ENCODE assay signal across 21 cellular contexts in genomic region chr9:74373348-74373747, GRCh38.
A peak's percentile ranks its signal among the peaks of the same experiment; 100 is the strongest.
DNase-seq lines count a peak whose midpoint lies in the region; ATAC-seq and TF ChIP-seq lines count a peak whose summit lies in the region.
"Had no signal": no experiment of that assay in that cellular context is flagged by ENCODE, and none has a peak within 500 bp of the region (broad histone marks: within the 10 kb centered on the region; RNA-seq: fewer than 3 reads in every experiment).

No MANE protein-coding gene starts in this region.

- H3K36me3 ChIP-seq in DND-41 (ENCODE audit: insufficient read depth, low read length) (no peaks in the 10 kb centered on the region), heart left ventricle (no peaks in the 10 kb centered on the region)
- H3K36me3 ChIP-seq: BLaER1 treated with 17β-estradiol and CSF1 and Interleukin-3, amounts not matched to agents 10 nM and 100 nM had no signal

- H3K18ac ChIP-seq in H9 (ENCODE audit: insufficient read length, low read depth, low read length) = no peak overlapping the region

- no peak overlapping the region for H2BK12ac ChIP-seq in H9 (ENCODE audit: insufficient read length, low read depth, low read length)

- no peak overlapping the region for H2BK5ac ChIP-seq in H9 (ENCODE audit: insufficient read length, low read length)

- intact Hi-C loops in heart left ventricle (cut with DNase I) = loop anchor here in 1 of 10 donors (10.0 kb wide), 1 partner anchor 59 kb away; no protein-coding TSS in a partner anchor

- no peak overlapping the region for H3K14ac ChIP-seq in H9 (ENCODE audit: insufficient read depth, low read length)

- H3K4me3 ChIP-seq in DND-41 (ENCODE audit: low read depth in 1 of 2, low read length in 2 of 2) (no peak overlapping the region), heart left ventricle (no peak overlapping the region)
- H3K4me3 ChIP-seq: BLaER1 treated with 17β-estradiol and CSF1 and Interleukin-3, amounts not matched to agents 10 nM and 100 nM; GM12878 had no signal

- H3K27ac ChIP-seq in DND-41 (ENCODE audit: low read length) (peak overlapping the region; percentile 34; the same call in 1 of the 2 replicates), H9 (ENCODE audit: insufficient read length, low read depth, low read length) (no peak overlapping the region), heart left ventricle (no peak overlapping the region)
- H3K27ac ChIP-seq: 22Rv1; BLaER1 treated with 17β-estradiol and CSF1 and Interleukin-3, amounts not matched to agents 10 nM and 100 nM; C4-2B had no signal

- H3K4ac ChIP-seq in H9 (ENCODE audit: low read depth, low read length) = no peak overlapping the region

- no peaks in the 10 kb centered on the region for H3K23me2 ChIP-seq in H9 (ENCODE audit: insufficient read length, low read depth, low read length, poor library complexity, severe bottlenecking)

- no peak overlapping the region for H2AK5ac ChIP-seq in H9 (ENCODE audit: insufficient read length, low read length)

- no peak for DNase-seq in DND-41
- DNase-seq in H9 = no peak
- DNase-seq in WTC11 (ENCODE audit: low spot score) = no peak
- no peak for DNase-seq in nephron progenitor cell
- no peak for DNase-seq in NCI-H446 (lab: John Stamatoyannopoulos, UW)
- no peak for DNase-seq in AML-193 (lab: John Stamatoyannopoulos, UW)
- DNase-seq in NCI-H2227 treated with DMSO at 0.1 percent for 48 hours (lab: John Stamatoyannopoulos, UW) = no peak
- DNase-seq in heart left ventricle = no peak
- DNase-seq: ACHN; Caco-2; Calu3; CD4-positive, alpha-beta T cell; CD8-positive, alpha-beta T cell; DMS79 treated with DMSO at 0.1 percent for 48 hours; EL; GDM1 had no signal

- no peaks in the 10 kb centered on the region for H3K27me3 ChIP-seq in DND-41 (ENCODE audit: insufficient read depth, low read length, poor library complexity)
- H3K27me3 ChIP-seq in H9 (ENCODE audit: insufficient read depth, low read length) = no peaks in the 10 kb centered on the region
- H3K27me3 ChIP-seq in heart left ventricle = no peaks in the 10 kb centered on the region
- H3K27me3 ChIP-seq: BLaER1 treated with 17β-estradiol and CSF1 and Interleukin-3, amounts not matched to agents 10 nM and 100 nM had no signal

- ATAC-seq in DND-41 (ENCODE audit: insufficient read depth, low read depth) (peak; percentile 72), WTC11 (peak; percentile 48; the same call in 1 of the 2 replicates), heart left ventricle (no peak)
- ATAC-seq: CD8-positive, alpha-beta T cell; GM12878 had no signal

- H3K9me3 Mint-ChIP-seq in H9 (no peaks in the 10 kb centered on the region), WTC11 (peaks cover 9% of the 10 kb centered on the region), nephron progenitor cell (no peaks in the 10 kb centered on the region)
- H3K9me3 Mint-ChIP-seq: CD4-positive, alpha-beta T cell; CD8-positive, alpha-beta T cell had no signal

- no peak for TF ChIP-seq POLR2A in heart left ventricle (IDR thresholded peaks at IDR 0.05)

- H4K91ac ChIP-seq in H9 (ENCODE audit: insufficient read length, low read depth, low read length) = no peak overlapping the region

- no peak overlapping the region for H3K4me2 ChIP-seq in DND-41 (ENCODE audit: insufficient read depth, low read length)
- no peak overlapping the region for H3K4me2 ChIP-seq in H9 (ENCODE audit: insufficient read depth, insufficient read length, low read length)
- H3K4me2 ChIP-seq: BLaER1 treated with 17β-estradiol and CSF1 and Interleukin-3, amounts not matched to agents 10 nM and 100 nM had no signal

- no peak overlapping the region for H3T11ph ChIP-seq in H9 (ENCODE audit: low read length)

- no peak for TF ChIP-seq CTCF in DND-41 (IDR thresholded peaks at IDR 0.05; ENCODE audit: borderline replicate concordance, extremely low read depth, low read length, poor library complexity, severe bottlenecking)
- TF ChIP-seq CTCF in H9 (conservative IDR thresholded peaks at IDR 0.05) = no peak
- no peak for TF ChIP-seq CTCF in WTC11 (IDR thresholded peaks at IDR 0.05)
- no peak for TF ChIP-seq CTCF in nephron progenitor cell (IDR thresholded peaks at IDR 0.05)
- no peak for TF ChIP-seq CTCF in heart left ventricle (IDR thresholded peaks at IDR 0.05)

- H3K36me3 Mint-ChIP-seq in H9 (ENCODE audit: insufficient read depth in 1 of 3, low read depth in 3 of 3) (no peaks in the 10 kb centered on the region; a peak in 1 of 7 replicates), WTC11 (0 out of 2 replicates have a peak, but pooled peaks cover 2% of the 10 kb centered on the region), nephron progenitor cell (ENCODE audit: low read depth) (no peaks in the 10 kb centered on the region)
- H3K36me3 Mint-ChIP-seq: CD8-positive, alpha-beta T cell had no signal

- H3K27ac Mint-ChIP-seq in H9 (peak overlapping the region in 2 of 3 experiments; percentile 44 to 82; a peak in 1 of 7 replicates), WTC11 (no peak overlapping the region), nephron progenitor cell (peak overlapping the region; percentile 76)
- H3K27ac Mint-ChIP-seq: B cell; CD4-positive, alpha-beta T cell; CD8-positive, alpha-beta T cell had no signal

- H3K56ac ChIP-seq in H9 (ENCODE audit: insufficient read length, low read depth, low read length) = no peak overlapping the region

- H3K4me1 Mint-ChIP-seq in H9 (peaks cover 29 to 35% of the 10 kb centered on the region in 2 experiments), WTC11 (peaks cover 55% of the 10 kb centered on the region), nephron progenitor cell (peaks cover 13% of the 10 kb centered on the region)
- H3K4me1 Mint-ChIP-seq: B cell had no signal

- no peak overlapping the region for H2BK15ac ChIP-seq in H9 (ENCODE audit: low read depth, low read length)

- H4K20me1 ChIP-seq in DND-41 (ENCODE audit: insufficient read depth, low read length) (no peaks in the 10 kb centered on the region), H9 (ENCODE audit: control insufficient read depth, insufficient read depth, insufficient read length) (no peaks in the 10 kb centered on the region)
- H4K20me1 ChIP-seq: BLaER1 treated with 17β-estradiol and CSF1 and Interleukin-3, amounts not matched to agents 10 nM and 100 nM had no signal

- peaks cover 34% of the 10 kb centered on the region for H3K4me1 ChIP-seq in DND-41 (ENCODE audit: insufficient read depth, low read length)
- H3K4me1 ChIP-seq in H9 (ENCODE audit: insufficient read depth, low read length) = peaks cover 9% of the 10 kb centered on the region; the same call in 1 of the 2 replicates
- no peaks in the 10 kb centered on the region for H3K4me1 ChIP-seq in heart left ventricle
- H3K4me1 ChIP-seq: BLaER1 treated with 17β-estradiol and CSF1 and Interleukin-3, amounts not matched to agents 10 nM and 100 nM; Caco-2 had no signal

- H4K5ac ChIP-seq in H9 (ENCODE audit: insufficient read length, low read depth, low read length) = no peak overlapping the region

- no peak overlapping the region for H3K9ac ChIP-seq in DND-41 (ENCODE audit: low read depth, low read length)
- no peak overlapping the region for H3K9ac ChIP-seq in H9 (ENCODE audit: extremely low read depth, insufficient read length, low read length)
- H3K9ac ChIP-seq: BLaER1 treated with 17β-estradiol and CSF1 and Interleukin-3, amounts not matched to agents 10 nM and 100 nM had no signal

- POLR2A ChIA-PET in WTC11 (lab: Charles Lee) = no interaction called here

- no peak overlapping the region for H2AFZ ChIP-seq in DND-41 (ENCODE audit: low read depth, low read length)
- H2AFZ ChIP-seq in H9 (ENCODE audit: low read length) = no peak overlapping the region

- H3K79me2 ChIP-seq in DND-41 (ENCODE audit: insufficient read depth, low read length) (no peaks in the 10 kb centered on the region), H9 (ENCODE audit: insufficient read depth, low read length) (no peaks in the 10 kb centered on the region)

- H3K9me3 ChIP-seq in DND-41 (ENCODE audit: insufficient read depth, low read length, severe bottlenecking) = no peaks in the 10 kb centered on the region
- H3K9me3 ChIP-seq in H9 (ENCODE audit: control insufficient read depth, low read depth, low read length) = no peaks in the 10 kb centered on the region
- no peaks in the 10 kb centered on the region for H3K9me3 ChIP-seq in heart left ventricle
- H3K9me3 ChIP-seq: BLaER1 treated with 17β-estradiol and CSF1 and Interleukin-3, amounts not matched to agents 10 nM and 100 nM; Caco-2 had no signal

- no peak overlapping the region for H3K23ac ChIP-seq in H9 (ENCODE audit: insufficient read length, low read depth, low read length)

- no peak overlapping the region for H2BK20ac ChIP-seq in H9 (ENCODE audit: low read depth, low read length, poor library complexity, severe bottlenecking)

- CTCF ChIA-PET in WTC11 (lab: Charles Lee) = no interaction called here

- H4K8ac ChIP-seq in H9 (replicated peaks; ENCODE audit: insufficient read length, low read depth, low read length) = no peak overlapping the region

- no peak overlapping the region for H2BK120ac ChIP-seq in H9 (ENCODE audit: low read depth, low read length, poor library complexity, severe bottlenecking)

- H3K27me3 Mint-ChIP-seq in H9 (ENCODE audit: low read depth) (no peaks in the 10 kb centered on the region), WTC11 (ENCODE audit: low read depth) (no peaks in the 10 kb centered on the region), nephron progenitor cell (ENCODE audit: low read depth, poor library complexity) (peaks cover 7% of the 10 kb centered on the region)
- H3K27me3 Mint-ChIP-seq: B cell; CD4-positive, alpha-beta T cell had no signal

- H3K79me1 ChIP-seq in H9 (ENCODE audit: insufficient read depth, low read depth, low read length, poor library complexity, severe bottlenecking) = no peaks in the 10 kb centered on the region

- no peak overlapping the region for H3K4me3 Mint-ChIP-seq in H9
- H3K4me3 Mint-ChIP-seq in WTC11 = no peak overlapping the region
- H3K4me3 Mint-ChIP-seq in nephron progenitor cell = no peak overlapping the region
- H3K4me3 Mint-ChIP-seq: B cell; CD4-positive, alpha-beta T cell; CD8-positive, alpha-beta T cell had no signal

Comparison
In these comparisons a context has a peak if more than half of its experiments do, and no peak if none do; other contexts are left out.
1. ATAC-seq: peak in DND-41 (single experiment) and WTC11 (single experiment); none in heart left ventricle (0 of 4).